ENCODE assay signal across 21 cellular contexts in genomic region chr1:58211857-58212256, GRCh38.
DNase-seq lines count a peak whose midpoint lies in the region; TF ChIP-seq lines count a peak whose summit lies in the region.
"Had no signal": no experiment of that assay in that cellular context is flagged by ENCODE, and none has a peak within 500 bp of the region (broad histone marks: within the 10 kb centered on the region; RNA-seq: fewer than 3 reads in every experiment).

No MANE protein-coding gene starts in this region.

- 47% methylated on average over 3 of the region's 3 CpGs; no CpG with 5 or more reads in 1 of the 2 experiments for WGBS in endodermal cell (ENCODE audit: insufficient coverage in 1 of 2, insufficient read length in 1 of 2), 2 experiments

- H3K27me3 ChIP-seq in endodermal cell (ENCODE audit: control insufficient read depth, insufficient read depth, low read length, poor library complexity, severe bottlenecking) (peaks cover 7% of the 10 kb centered on the region), Karpas-422 (ENCODE audit: low read length) (peaks cover 5% of the 10 kb centered on the region; the same call in 1 of the 2 replicates)
- H3K27me3 ChIP-seq: BLaER1 treated with 17β-estradiol and CSF1 and Interleukin-3, amounts not matched to agents 10 nM and 100 nM had no signal

- no peak overlapping the region for H3K9ac ChIP-seq in endodermal cell (ENCODE audit: extremely low read depth, low read length, poor library complexity, severe bottlenecking)
- no peak overlapping the region for H3K9ac ChIP-seq in Karpas-422 (ENCODE audit: low read length)
- H3K9ac ChIP-seq: BLaER1 treated with 17β-estradiol and CSF1 and Interleukin-3, amounts not matched to agents 10 nM and 100 nM had no signal

- H3K4me1 Mint-ChIP-seq in endodermal cell, result peaks cover 5% of the 10 kb centered on the region
- H3K4me1 Mint-ChIP-seq: B cell had no signal

- no peak overlapping the region for H3K4me3 Mint-ChIP-seq in endodermal cell
- H3K4me3 Mint-ChIP-seq: B cell; CD4-positive, alpha-beta T cell; CD8-positive, alpha-beta T cell had no signal

- H3K27ac ChIP-seq in endodermal cell (ENCODE audit: low read depth, low read length) (no peak overlapping the region), Karpas-422 (ENCODE audit: low read length) (no peak overlapping the region)
- H3K27ac ChIP-seq: 22Rv1; A549; BLaER1 treated with 17β-estradiol and CSF1 and Interleukin-3, amounts not matched to agents 10 nM and 100 nM; C4-2B had no signal

- no peak for TF ChIP-seq CTCF in endodermal cell (conservative IDR thresholded peaks at IDR 0.05)

- H3K4me3 ChIP-seq in endodermal cell (ENCODE audit: low read length) (no peak overlapping the region), Karpas-422 (ENCODE audit: low read length) (no peak overlapping the region)
- H3K4me3 ChIP-seq: A549; BLaER1 treated with 17β-estradiol and CSF1 and Interleukin-3, amounts not matched to agents 10 nM and 100 nM; GM12878 had no signal

- no peaks in the 10 kb centered on the region for H3K36me3 Mint-ChIP-seq in endodermal cell (ENCODE audit: low read depth)
- H3K36me3 Mint-ChIP-seq: CD8-positive, alpha-beta T cell had no signal

- H3K9me3 ChIP-seq in endodermal cell (ENCODE audit: control insufficient read depth, low read length) (no peaks in the 10 kb centered on the region), Karpas-422 (ENCODE audit: low read length) (no peaks in the 10 kb centered on the region)
- H3K9me3 ChIP-seq: A549, Caco-2 had no signal

- no peak overlapping the region for H2AFZ ChIP-seq in Karpas-422 (ENCODE audit: low read length)

- no peak overlapping the region for H3K4me2 ChIP-seq in Karpas-422 (ENCODE audit: low read depth, low read length, poor library complexity, severe bottlenecking)
- H3K4me2 ChIP-seq: A549; BLaER1 treated with 17β-estradiol and CSF1 and Interleukin-3, amounts not matched to agents 10 nM and 100 nM had no signal

- H3K9me2 ChIP-seq in Karpas-422 (replicated peaks; ENCODE audit: insufficient read depth, low read length), result no peaks in the 10 kb centered on the region

- DNase-seq in NCI-H1417 (lab: John Stamatoyannopoulos, UW) (peak in 2 of 3 experiments; percentile 29 to 71), NCI-H1417 treated with DMSO at 0.1 percent for 48 hours (lab: John Stamatoyannopoulos, UW) (no peak), NCI-H748 (lab: John Stamatoyannopoulos, UW; ENCODE audit: unreplicated experiment) (peak; percentile 3), NCI-H748 treated with DMSO at 0.1 percent for 48 hours (lab: John Stamatoyannopoulos, UW) (no peak), NCI-H69 (lab: John Stamatoyannopoulos, UW) (peak; percentile 47), endodermal cell (peak; percentile 62), Karpas-422 (no peak), NK-92 (lab: John Stamatoyannopoulos, UW; ENCODE audit: unreplicated experiment) (no peak)
- DNase-seq: AML-193; Caco-2; Calu3; CD4-positive, alpha-beta T cell; CD8-positive, alpha-beta T cell; DMS79 treated with DMSO at 0.1 percent for 48 hours; GF-D8 had no signal

- H3K27ac Mint-ChIP-seq in endodermal cell, result no peak overlapping the region
- H3K27ac Mint-ChIP-seq: B cell; CD4-positive, alpha-beta T cell; CD8-positive, alpha-beta T cell had no signal

- H3K4me1 ChIP-seq in endodermal cell (ENCODE audit: control insufficient read depth, insufficient read depth, low read length) (no peaks in the 10 kb centered on the region), Karpas-422 (ENCODE audit: low read length) (no peaks in the 10 kb centered on the region)
- H3K4me1 ChIP-seq: A549, Caco-2 had no signal

- H4K20me1 ChIP-seq in Karpas-422 (ENCODE audit: insufficient read depth, low read depth, low read length), result no peaks in the 10 kb centered on the region
- H4K20me1 ChIP-seq: BLaER1 treated with 17β-estradiol and CSF1 and Interleukin-3, amounts not matched to agents 10 nM and 100 nM had no signal

- H3K79me2 ChIP-seq in Karpas-422 (ENCODE audit: low read length), result no peaks in the 10 kb centered on the region

- H3K27me3 Mint-ChIP-seq in endodermal cell (ENCODE audit: insufficient read depth), result peaks cover 58% of the 10 kb centered on the region
- H3K27me3 Mint-ChIP-seq: B cell; CD4-positive, alpha-beta T cell had no signal

- no peaks in the 10 kb centered on the region for H3K9me3 Mint-ChIP-seq in endodermal cell
- H3K9me3 Mint-ChIP-seq: CD4-positive, alpha-beta T cell; CD8-positive, alpha-beta T cell had no signal

- H3K36me3 ChIP-seq in endodermal cell (ENCODE audit: control insufficient read depth, insufficient read depth, low read length), result no peaks in the 10 kb centered on the region
- H3K36me3 ChIP-seq in Karpas-422 (ENCODE audit: insufficient read depth, low read length), result no peaks in the 10 kb centered on the region
- H3K36me3 ChIP-seq: BLaER1 treated with 17β-estradiol and CSF1 and Interleukin-3, amounts not matched to agents 10 nM and 100 nM had no signal

Comparison
In these comparisons a context has a peak if more than half of its experiments do, and no peak if none do; other contexts are left out.
1. DNase-seq: peak in NCI-H1417 (2 of 3), NCI-H748 (single experiment), NCI-H69 (single experiment) and endodermal cell (single experiment); none in NCI-H1417 treated with DMSO at 0.1 percent for 48 hours (single experiment), NCI-H748 treated with DMSO at 0.1 percent for 48 hours (single experiment), Karpas-422 (single experiment) and NK-92 (single experiment).